8 cellular contexts compared by ENCODE assay signal in genomic region chr12:106226884-106227640, GRCh38. TPM values are rescaled to one million over a fixed set of nuclear protein-coding genes. Genes with fewer than 3 reads are reported as not detected.
DNase-seq lines count a peak whose midpoint lies in the region; ATAC-seq and TF ChIP-seq lines count a peak whose summit lies in the region.

No MANE protein-coding gene starts in this region.

- TF ChIP-seq CTCF in PC-3 (conservative IDR thresholded peaks at IDR 0.05; ENCODE audit: low read depth, low read length) = peak; percentile 91
- TF ChIP-seq CTCF in thyroid gland (IDR thresholded peaks at IDR 0.05) = peak; percentile 41 to 82 (median 68)

- peaks cover 11% of the 10 kb centered on the region for H3K4me1 ChIP-seq in PC-3 (ENCODE audit: insufficient read depth, low read length)
- H3K4me1 ChIP-seq in thyroid gland = peaks cover 11 to 16% of the 10 kb centered on the region in 2 donors

- peak; percentile 65 for ATAC-seq in PC-3

- no peaks in the 10 kb centered on the region for H3K9me3 Mint-ChIP-seq in activated CD4-positive, alpha-beta T cell treated with anti-CD3 and anti-CD28 coated beads, Interleukin-2, amount 10 ng/mL, durations not matched to agents 24 days and 14 days
- H3K9me3 Mint-ChIP-seq in activated T-helper 2 cell treated with anti-CD3 and anti-CD28 coated beads, Interferon-gamma antibody, Interleukin-2, Interleukin-4, amounts not matched to agents 10 μg/mL and 5 μg/mL and 100 μg/mL, durations not matched to agents 14 hours and 24 hours and 36 hours = no peaks in the 10 kb centered on the region

- peaks cover 14% of the 10 kb centered on the region for H3K4me1 Mint-ChIP-seq in activated CD4-positive, alpha-beta T cell treated with anti-CD3 and anti-CD28 coated beads, Interleukin-2, amount 10 ng/mL, durations not matched to agents 24 days and 14 days
- H3K4me1 Mint-ChIP-seq in activated T-helper 2 cell treated with anti-CD3 and anti-CD28 coated beads, Interferon-gamma antibody, Interleukin-2, Interleukin-4, amounts not matched to agents 10 μg/mL and 5 μg/mL and 100 μg/mL, durations not matched to agents 14 hours and 24 hours and 36 hours (ENCODE audit: low read depth) = peaks cover 14% of the 10 kb centered on the region

- intact Hi-C loops in activated CD4-positive, alpha-beta T cell treated with anti-CD3 and anti-CD28 coated beads, Interleukin-2, amount 10 ng/mL, durations not matched to agents 24 days and 14 days (cut with micrococcal nuclease) = loop anchor here (1.0 to 5.0 kb wide), 3 partner anchors 55 to 690 kb away; partner anchors contain the start of gene POLR3B
- intact Hi-C loops in PC-3 (cut with micrococcal nuclease) (loop anchor here (1.0 to 5.0 kb wide), 5 partner anchors 18 to 690 kb away; partner anchors contain the start of gene TCP11L2), thyroid gland (cut with DNase I) (loop anchor here (2.0 to 10.0 kb wide), 3 partner anchors 56 to 810 kb away; no protein-coding TSS in a partner anchor)
- intact Hi-C loops in activated T-helper 2 cell treated with anti-CD3 and anti-CD28 coated beads, Interferon-gamma antibody, Interleukin-2, Interleukin-4, amounts not matched to agents 10 μg/mL and 5 μg/mL and 100 μg/mL, durations not matched to agents 14 hours and 24 hours and 36 hours (cut with micrococcal nuclease) = loop anchor here (1.0 to 10.0 kb wide), 3 partner anchors 55 to 688 kb away; partner anchors contain the start of gene POLR3B

- no peaks in the 10 kb centered on the region for H3K27me3 ChIP-seq in PC-3 (ENCODE audit: low read length)
- H3K27me3 ChIP-seq in thyroid gland = no peaks in the 10 kb centered on the region

- TF ChIP-seq POLR2A in thyroid gland (IDR thresholded peaks at IDR 0.05) = no peak

- peak overlapping the region; percentile 46 for H3K27ac ChIP-seq in PC-3 (ENCODE audit: low read length)
- peak overlapping the region in 1 of 3 donors; percentile 9 for H3K27ac ChIP-seq in thyroid gland

- BruUV-seq in PC-3 (replicated peaks; lab: Mats Ljungman, UMichigan) = no TSS peak

- CTCF ChIA-PET in PC-3 (lab: Charles Lee) = interaction anchor here (0.7 to 1.4 kb wide), 7 partner anchors 25 to 131 kb away, joined by 3 to 7 read pairs (median 4); partner anchors contain the start of gene POLR3B

- peak overlapping the region; percentile 14; the same call in 1 of the 2 replicates for H3K9ac ChIP-seq in PC-3 (ENCODE audit: low read length)

- no peaks in the 10 kb centered on the region for H3K36me3 ChIP-seq in PC-3 (ENCODE audit: low read depth, low read length)
- no peaks in the 10 kb centered on the region for H3K36me3 ChIP-seq in thyroid gland

- H2AFZ ChIP-seq in PC-3 (ENCODE audit: low read length) = peak overlapping the region; percentile 46

- H3K4me3 Mint-ChIP-seq in activated CD4-positive, alpha-beta T cell treated with anti-CD3 and anti-CD28 coated beads, Interleukin-2, amount 10 ng/mL, durations not matched to agents 24 days and 14 days = peak overlapping the region; percentile 4
- H3K4me3 Mint-ChIP-seq in activated T-helper 2 cell treated with anti-CD3 and anti-CD28 coated beads, Interferon-gamma antibody, Interleukin-2, Interleukin-4, amounts not matched to agents 10 μg/mL and 5 μg/mL and 100 μg/mL, durations not matched to agents 14 hours and 24 hours and 36 hours (ENCODE audit: low read depth) = no peak overlapping the region

- peak; percentile 80 for DNase-seq in activated CD4-positive, alpha-beta T cell treated with anti-CD3 and anti-CD28 coated beads, Interleukin-2, amount 10 ng/mL, durations not matched to agents 24 days and 14 days
- no peak for DNase-seq in activated CD4-positive, alpha-beta T cell treated with anti-CD3 and anti-CD28 coated beads, Interleukin-2, amount 50 U/mL, for 48 hours
- DNase-seq in KBM-7 (peak; percentile 77), PC-3 (peak; percentile 87), kidney tubule cell (ENCODE audit: low spot score) (peak; percentile 64), thyroid gland (peak in 1 of 2 donors; percentile 18)
- DNase-seq in central memory CD4-positive, alpha-beta T cell = peak; percentile 51
- DNase-seq in activated T-helper 2 cell treated with anti-CD3 and anti-CD28 coated beads, Interferon-gamma antibody, Interleukin-2, Interleukin-4, amounts not matched to agents 10 μg/mL and 5 μg/mL and 100 μg/mL, durations not matched to agents 14 hours and 24 hours and 36 hours (ENCODE audit: low spot score) = no peak

- H3K4me2 ChIP-seq in PC-3 (ENCODE audit: low read length) = peak overlapping the region; percentile 14

- peak overlapping the region; percentile 43 for H3K27ac Mint-ChIP-seq in activated CD4-positive, alpha-beta T cell treated with anti-CD3 and anti-CD28 coated beads, Interleukin-2, amount 10 ng/mL, durations not matched to agents 24 days and 14 days
- H3K27ac Mint-ChIP-seq in activated T-helper 2 cell treated with anti-CD3 and anti-CD28 coated beads, Interferon-gamma antibody, Interleukin-2, Interleukin-4, amounts not matched to agents 10 μg/mL and 5 μg/mL and 100 μg/mL, durations not matched to agents 14 hours and 24 hours and 36 hours = no peak overlapping the region

- H3K36me3 Mint-ChIP-seq in activated CD4-positive, alpha-beta T cell treated with anti-CD3 and anti-CD28 coated beads, Interleukin-2, amount 10 ng/mL, durations not matched to agents 24 days and 14 days (ENCODE audit: low read depth) = no peaks in the 10 kb centered on the region
- H3K36me3 Mint-ChIP-seq in activated T-helper 2 cell treated with anti-CD3 and anti-CD28 coated beads, Interferon-gamma antibody, Interleukin-2, Interleukin-4, amounts not matched to agents 10 μg/mL and 5 μg/mL and 100 μg/mL, durations not matched to agents 14 hours and 24 hours and 36 hours (ENCODE audit: low read depth) = no peaks in the 10 kb centered on the region

- H3K4me3 ChIP-seq in PC-3 (ENCODE audit: low read length) (no peak overlapping the region), thyroid gland (replicated peaks in 1 of 3) (no peak overlapping the region)

- POLR2A ChIA-PET in PC-3 (lab: Charles Lee; ENCODE audit: unreplicated experiment) = interaction anchor here (0.6 kb wide), 1 partner anchor 693 kb away, joined by 5 read pairs; no protein-coding TSS in a partner anchor

- H3K9me3 ChIP-seq in PC-3 (ENCODE audit: low read length) (no peaks in the 10 kb centered on the region), thyroid gland (no peaks in the 10 kb centered on the region)

- H3F3A ChIP-seq in PC-3 (ENCODE audit: low read length, unreplicated experiment) = no peaks in the 10 kb centered on the region

- H3K27me3 Mint-ChIP-seq in activated CD4-positive, alpha-beta T cell treated with anti-CD3 and anti-CD28 coated beads, Interleukin-2, amount 10 ng/mL, durations not matched to agents 24 days and 14 days = peaks cover 8% of the 10 kb centered on the region
- peaks cover 11% of the 10 kb centered on the region for H3K27me3 Mint-ChIP-seq in activated T-helper 2 cell treated with anti-CD3 and anti-CD28 coated beads, Interferon-gamma antibody, Interleukin-2, Interleukin-4, amounts not matched to agents 10 μg/mL and 5 μg/mL and 100 μg/mL, durations not matched to agents 14 hours and 24 hours and 36 hours (ENCODE audit: low read depth)

- WGBS in thyroid gland, 2 donors = 47 to 56% methylated on average over 11 of the region's 11 CpGs

- no peaks in the 10 kb centered on the region for H3K9me2 ChIP-seq in PC-3 (replicated peaks; ENCODE audit: low read length)

- in situ Hi-C loops in KBM-7 (cut with MboI; ENCODE audit: low pct_unique_long_range_greater_than_20kb, low sequenced_read_pairs) = loop anchor here (25.0 kb wide), 2 partner anchors 135 to 685 kb away; partner anchors contain the start of gene POLR3B

- H3K79me2 ChIP-seq in PC-3 (ENCODE audit: low read length) = no peaks in the 10 kb centered on the region

- H4K20me1 ChIP-seq in PC-3 (ENCODE audit: low read length) = no peaks in the 10 kb centered on the region

RNA-seq across cellular contexts. Expression of gene CKAP4, which starts 20.8 kb away (rescaled TPM):
- 6.7 and 7.7 TPM in 2 replicates for total RNA-seq in activated CD4-positive, alpha-beta T cell treated with anti-CD3 and anti-CD28 coated beads, Interleukin-2, amount 10 ng/mL, durations not matched to agents 24 days and 14 days
- total RNA-seq in PC-3 (2014; rRNA removed) (76.3 and 99.1 TPM in 2 replicates), thyroid gland (10 to 100 TPM; 40.7 to 55.5 (median 48.9) TPM)
- total RNA-seq in activated T-helper 2 cell treated with anti-CD3 and anti-CD28 coated beads, Interferon-gamma antibody, Interleukin-2, Interleukin-4, amounts not matched to agents 10 μg/mL and 5 μg/mL and 100 μg/mL, durations not matched to agents 14 hours and 24 hours and 36 hours = 5.0 and 5.7 TPM in 2 replicates

Comparison
In these comparisons a context has a peak if more than half of its experiments do, and no peak if none do; other contexts are left out.
1. DNase-seq: peak in activated CD4-positive, alpha-beta T cell treated with anti-CD3 and anti-CD28 coated beads, Interleukin-2, amount 10 ng/mL, durations not matched to agents 24 days and 14 days (single experiment), KBM-7 (single experiment), PC-3 (single experiment), central memory CD4-positive, alpha-beta T cell (single experiment) and kidney tubule cell (single experiment); none in activated CD4-positive, alpha-beta T cell treated with anti-CD3 and anti-CD28 coated beads, Interleukin-2, amount 50 U/mL, for 48 hours (0 of 2) and activated T-helper 2 cell treated with anti-CD3 and anti-CD28 coated beads, Interferon-gamma antibody, Interleukin-2, Interleukin-4, amounts not matched to agents 10 μg/mL and 5 μg/mL and 100 μg/mL, durations not matched to agents 14 hours and 24 hours and 36 hours (single experiment).